In the genomic region with DNA sequence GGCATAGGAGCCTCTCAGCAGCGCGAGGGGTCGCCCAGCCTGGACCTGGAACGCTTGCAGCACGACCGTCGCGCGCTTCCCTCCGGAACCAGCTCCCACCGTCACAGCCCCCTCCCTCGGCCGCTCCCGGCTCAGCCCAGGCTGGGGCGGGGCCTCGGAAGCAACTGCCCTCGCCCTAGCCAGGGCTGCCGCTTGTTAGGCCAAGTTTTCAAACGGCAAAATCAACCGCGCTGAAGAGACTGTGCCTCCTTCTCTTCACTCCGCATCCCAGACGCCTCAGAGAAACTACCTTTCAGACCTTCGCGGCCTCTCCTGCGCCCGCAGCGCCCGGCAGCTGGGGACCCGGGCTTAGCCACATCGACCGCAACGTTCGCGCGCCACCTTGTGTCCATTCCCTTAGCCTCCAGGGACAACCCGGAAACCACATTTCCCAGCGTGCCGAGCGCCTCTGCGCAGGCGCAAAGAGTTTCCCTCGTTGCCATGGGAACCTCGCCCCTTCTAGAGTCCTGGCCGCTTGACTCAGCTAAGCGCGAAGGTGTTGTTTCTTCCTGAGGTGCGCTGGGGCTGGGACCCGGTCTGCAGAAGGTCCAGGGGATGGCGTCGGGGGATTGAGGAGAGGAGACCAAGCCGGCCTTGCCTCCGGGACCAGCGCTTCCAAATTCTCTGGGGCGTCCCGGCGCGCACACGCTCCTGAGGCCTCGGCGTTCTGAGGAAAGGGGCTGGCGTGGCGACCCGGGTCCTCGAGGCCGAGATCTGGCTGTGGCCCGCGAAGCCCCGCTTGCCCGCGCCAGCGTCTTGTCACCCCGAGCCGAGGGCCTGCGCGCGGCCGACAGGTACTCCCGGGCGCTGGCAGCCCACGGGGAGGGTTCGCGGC, we compare ENCODE assay signal across 8 cellular contexts. TPM values are rescaled to one million over a fixed set of nuclear protein-coding genes. Genes with fewer than 3 reads are reported as not detected.
DNase-seq lines count a peak whose midpoint lies in the region; ATAC-seq, FAIRE-seq and TF ChIP-seq lines count a peak whose summit lies in the region.

No MANE protein-coding gene starts in this region.

- in situ Hi-C loops in Caki2 (cut with HindIII; ENCODE audit: low pct_unique_long_range_greater_than_20kb, low sequenced_read_pairs), result no loop called here

- TF ChIP-seq RAD21 in H1 (IDR thresholded peaks at IDR 0.05 in 1 of 2, conservative IDR thresholded peaks at IDR 0.05 in 1 of 2; ENCODE audit: low read depth in 2 of 2, low read length in 2 of 2), result peak; percentile 93 to 95

- H3K27ac ChIP-seq in H1 (ENCODE audit: low read depth, low read length) (no peak overlapping the region), mesendoderm (ENCODE audit: low read depth, low read length) (peak overlapping the region; percentile 89)

- H3K79me1 ChIP-seq in H1 (ENCODE audit: low read depth, low read length), result no peaks in the 10 kb centered on the region
- H3K79me1 ChIP-seq in mesendoderm (ENCODE audit: low read length), result no peaks in the 10 kb centered on the region

- H3K36me3 ChIP-seq in H1 (ENCODE audit: control insufficient read depth in 2 of 4, insufficient read depth in 4 of 4, low read length in 3 of 4), result no peaks in the 10 kb centered on the region
- H3K36me3 ChIP-seq in mesendoderm (ENCODE audit: control insufficient read depth, insufficient read depth, low read length), result no peaks in the 10 kb centered on the region

- H2BK20ac ChIP-seq in H1 (ENCODE audit: low read length), result no peak overlapping the region

- H4K8ac ChIP-seq in H1 (ENCODE audit: extremely low read depth, insufficient read depth, low read length), result peak overlapping the region; percentile 81
- H4K8ac ChIP-seq in mesendoderm (ENCODE audit: low read depth, low read length), result no peak overlapping the region

- FAIRE-seq in H1 (lab: Jason Lieb, UNC), result no peak

- H2AK5ac ChIP-seq in H1 (ENCODE audit: low read depth, low read length) (no peak overlapping the region), mesendoderm (ENCODE audit: low read length) (no peak overlapping the region)

- peak overlapping the region; percentile 61; the same call in 1 of the 2 replicates for H2AFZ ChIP-seq in H1 (ENCODE audit: low read length)

- peaks cover 3% of the 10 kb centered on the region; the same call in 1 of the 2 replicates for H3K23me2 ChIP-seq in H1 (ENCODE audit: low read depth, low read length)

- no peak overlapping the region for H2BK15ac ChIP-seq in H1 (ENCODE audit: low read length)
- H2BK15ac ChIP-seq in mesendoderm (replicated peaks; ENCODE audit: low read depth), result no peak overlapping the region

- H4K91ac ChIP-seq in H1 (replicated peaks; ENCODE audit: insufficient read length, low read length), result peak overlapping the region; percentile 66

- POLR2A ChIA-PET in H1 (lab: Charles Lee; ENCODE audit: partially characterized antibody), result interaction anchor here (0.9 to 2.4 kb wide), 8 partner anchors 12 to 78 kb away, joined by 3 to 10 read pairs (median 7); a partner anchor contains a TSS

- no peak overlapping the region for H2BK12ac ChIP-seq in H1 (ENCODE audit: low read depth, low read length)

- 2% methylated on average over 76 of the region's 83 CpGs; no CpG with 5 or more reads in 1 of the 2 experiments for WGBS in H1 (ENCODE audit: extremely low coverage in 1 of 2, insufficient coverage in 1 of 2, insufficient read length in 1 of 2, insufficient replicate concordance in 2 of 2, low coverage in 1 of 2, low lambda C conversion rate in 2 of 2, missing lambda C conversion rate in 1 of 2), 2 experiments
- no CpG with 5 or more reads among the region's 83 CpGs for WGBS in mesendoderm (ENCODE audit: extremely low coverage, insufficient coverage, low lambda C conversion rate)

- H3K9ac ChIP-seq in H1 (replicated peaks in 1 of 4; ENCODE audit: extremely low read depth in 1 of 4, low read depth in 3 of 4, low read length in 3 of 4) (peak overlapping the region in 3 of 4 experiments; percentile 13 to 53 (median 29); a peak in 5 of 7 replicates), mesendoderm (ENCODE audit: low read length) (peak overlapping the region; percentile 89)

- peaks cover 0 to 3% (median 0%) of the 10 kb centered on the region in 4 experiments; a peak in 2 of 7 replicates for H3K4me1 ChIP-seq in H1 (replicated peaks in 1 of 4; ENCODE audit: control insufficient read depth in 3 of 4, insufficient read depth in 4 of 4, low read length in 3 of 4)
- peaks cover 2% of the 10 kb centered on the region for H3K4me1 ChIP-seq in mesendoderm (ENCODE audit: control insufficient read depth, low read depth, low read length)

- H2BK5ac ChIP-seq in H1 (ENCODE audit: low read depth, low read length) (no peak overlapping the region; the same call in 1 of the 2 replicates), mesendoderm (ENCODE audit: low read length) (peak overlapping the region; percentile 54)

- H2BK120ac ChIP-seq in H1 (replicated peaks; ENCODE audit: low read depth, low read length) (no peak overlapping the region), mesendoderm (ENCODE audit: low read depth, low read length) (peak overlapping the region; percentile 29)

- no peaks in the 10 kb centered on the region for H3K79me2 ChIP-seq in H1 (ENCODE audit: control insufficient read depth in 1 of 2, insufficient read depth in 2 of 2, low read length in 2 of 2)
- H3K79me2 ChIP-seq in mesendoderm (ENCODE audit: control insufficient read depth, insufficient read depth, low read length), result no peaks in the 10 kb centered on the region

- H3K23ac ChIP-seq in H1 (ENCODE audit: insufficient read length), result no peak overlapping the region
- H3K23ac ChIP-seq in mesendoderm (ENCODE audit: low read length), result no peak overlapping the region

- ATAC-seq in GM21360 (IDR thresholded peaks at IDR 0.05; ENCODE audit: unreplicated experiment), result peak; percentile 85

- peak; percentile 89 to 93 (median 92) for TF ChIP-seq CTCF in H1 (IDR thresholded peaks at IDR 0.05; ENCODE audit: control extremely low read depth in 1 of 3, insufficient read depth in 1 of 3, low read depth in 1 of 3, low read length in 3 of 3)

- H4K5ac ChIP-seq in H1 (ENCODE audit: insufficient read length, low read depth, low read length), result peak overlapping the region; percentile 65
- no peak overlapping the region for H4K5ac ChIP-seq in mesendoderm (ENCODE audit: low read length)

- H3K14ac ChIP-seq in H1 (ENCODE audit: insufficient read length), result no peak overlapping the region

- H3K9me3 ChIP-seq in H1 (ENCODE audit: insufficient read depth in 2 of 2, low read depth in 1 of 2, low read length in 1 of 2), result no peaks in the 10 kb centered on the region

- H3K18ac ChIP-seq in H1 (ENCODE audit: extremely low read depth, low read length), result peak overlapping the region; percentile 81
- H3K18ac ChIP-seq in mesendoderm (ENCODE audit: low read length), result peak overlapping the region; percentile 55

- DNase-seq in Caki2 (ENCODE audit: low read depth) (peak; percentile 92), HT1080 (ENCODE audit: low read depth) (peak; percentile 93), H1 (ENCODE audit: low read depth in 1 of 2, low spot score in 2 of 2) (peak; percentile 90 to 99), mesendoderm (peak; percentile 98)
- peak; percentile 97 for DNase-seq in NK-92 treated with Interleukin-12 subunit alpha and Interleukin-12 subunit beta, amount 100 ng/mL, for 24 hours (lab: John Stamatoyannopoulos, UW)
- DNase-seq in activated CD8-positive, alpha-beta memory T cell treated with anti-CD3 and anti-CD28 coated beads for 48 hours (ENCODE audit: low read depth in 2 of 3, low spot score in 2 of 3), result peak; percentile 97 to 99 (median 99)
- DNase-seq in stimulated activated CD8-positive, alpha-beta memory T cell treated with anti-CD3 and anti-CD28 coated beads, Interleukin-12 subunit alpha, Interleukin-12 subunit beta, amount 100 ng/mL, for 4 hours (ENCODE audit: low read depth), result peak; percentile 97

- H4K20me1 ChIP-seq in H1 (replicated peaks in 1 of 2; ENCODE audit: control insufficient read depth in 1 of 2, insufficient read depth in 2 of 2, low read length in 2 of 2), result peaks cover 0 to 2% of the 10 kb centered on the region in 2 experiments

- TF ChIP-seq POLR2A in H1 (IDR thresholded peaks at IDR 0.05; ENCODE audit: control extremely low read depth in 1 of 2, low read depth in 2 of 2, low read length in 2 of 2), result no peak; a peak in 2 of 3 replicates

- peak overlapping the region; percentile 68 to 86 for H3K4me2 ChIP-seq in H1 (ENCODE audit: insufficient read depth in 1 of 2, low read depth in 2 of 2, low read length in 2 of 2)
- H3K4me2 ChIP-seq in mesendoderm (ENCODE audit: low read length), result peak overlapping the region; percentile 83

- peaks cover 5 to 16% (median 11%) of the 10 kb centered on the region in 4 experiments; a peak in 6 of 7 replicates for H3K27me3 ChIP-seq in H1 (replicated peaks in 1 of 4; ENCODE audit: control insufficient read depth in 3 of 4, extremely low read depth in 1 of 4, insufficient read depth in 3 of 4, low read length in 3 of 4)
- H3K27me3 ChIP-seq in mesendoderm (ENCODE audit: insufficient read depth, low read length, poor library complexity), result peaks cover 5% of the 10 kb centered on the region

- H3K4ac ChIP-seq in H1 (replicated peaks; ENCODE audit: insufficient read length, low read depth, low read length) (no peak overlapping the region), mesendoderm (ENCODE audit: low read depth, low read length) (peak overlapping the region; percentile 66)

- H3K56ac ChIP-seq in H1 (replicated peaks; ENCODE audit: insufficient read length, low read depth, low read length) (peak overlapping the region; percentile 65), mesendoderm (ENCODE audit: low read length) (peak overlapping the region; percentile 96)

- H3K4me3 ChIP-seq in H1 (ENCODE audit: extremely low read depth in 1 of 4, insufficient read depth in 2 of 4, low read depth in 3 of 4, low read length in 4 of 4), result peak overlapping the region; percentile 41 to 89 (median 68)
- peak overlapping the region; percentile 66 for H3K4me3 ChIP-seq in mesendoderm (ENCODE audit: low read length)

- CTCF ChIA-PET in H1 (lab: Charles Lee; ENCODE audit: partially characterized antibody), result interaction anchor here (0.5 to 11.4 kb wide), 39 partner anchors 9 to 1026 kb away, joined by 3 to 186 read pairs (median 4); a partner anchor contains a TSS

- no peak for TF ChIP-seq EP300 in H1 (IDR thresholded peaks at IDR 0.05; ENCODE audit: borderline replicate concordance in 1 of 2, low read depth in 2 of 2, low read length in 2 of 2)

RNA-seq across cellular contexts. Expression of a gene that starts 14.3 kb away (rescaled TPM):
- total RNA-seq in Caki2 (2014; rRNA removed; shearing (Covaris generic); ENCODE audit: low replicate concordance), result 16.3 and 50.6 TPM in 2 replicates
- total RNA-seq in HT1080 (2014; rRNA removed; shearing (Covaris generic)), result 2.2 and 2.9 TPM in 2 replicates
- 10.4 and 11.7 TPM in 2 replicates for polyA plus RNA-seq in HT1080 (2015; cell fraction: cytosol; rRNA removed)
- polyA plus RNA-seq in HT1080 (2015; cell fraction: nucleus; rRNA removed), result 40.8 and 46.7 TPM in 2 replicates
- total RNA-seq in H1 (2021; fragmentation: NEBNext Ultra II Directional; extraction: Animal tissue kit (Norgen Biotek cat#: 25700)), result 19.8 and 23.6 TPM in 2 replicates
- 16.9 and 23.6 TPM in 2 replicates for polyA plus RNA-seq in H1 (2011; rRNA removed)
- 19.8 TPM for polyA plus RNA-seq in H1 (2011; cell fraction: cytosol; rRNA removed)
- 80.6 TPM for polyA plus RNA-seq in H1 (2011; cell fraction: nucleus; rRNA removed)
- polyA plus RNA-seq in H1 (2012, experiment 1 of 2), result 23.8 to 38.6 TPM (median 31.8 TPM) in 4 replicates
- polyA plus RNA-seq in H1 (2012, experiment 2 of 2), result 16.9 TPM
- polyA plus RNA-seq in H1 (2013, experiment 1 of 2), result 49.3 TPM
- 53.9 TPM for polyA plus RNA-seq in H1 (2013, experiment 2 of 2)
- 6.9 and 9.6 TPM in 2 replicates for polyA minus RNA-seq in H1 (2011; rRNA and poly(A)+ RNA removed)
- 12.3 TPM for polyA minus RNA-seq in H1 (2011; cell fraction: cytosol; rRNA and poly(A)+ RNA removed)
- 14.5 TPM for polyA minus RNA-seq in H1 (2011; cell fraction: nucleus; rRNA and poly(A)+ RNA removed)
- 27.4 TPM for polyA plus RNA-seq in mesendoderm (2013, experiment 1 of 2)
- 28.5 TPM for polyA plus RNA-seq in mesendoderm (2013, experiment 2 of 2)

RNA-seq across cellular contexts. Expression of a gene that starts 28.5 kb away (rescaled TPM):
- total RNA-seq in Caki2 (2014; rRNA removed; shearing (Covaris generic); ENCODE audit: low replicate concordance), result 11.7 and 22.5 TPM in 2 replicates
- total RNA-seq in HT1080 (2014; rRNA removed; shearing (Covaris generic)), result 26.5 and 27.6 TPM in 2 replicates
- 16.5 and 19.1 TPM in 2 replicates for polyA plus RNA-seq in HT1080 (2015; cell fraction: cytosol; rRNA removed)
- polyA plus RNA-seq in HT1080 (2015; cell fraction: nucleus; rRNA removed), result 62.5 and 64.1 TPM in 2 replicates
- 24.9 and 29.2 TPM in 2 replicates for total RNA-seq in H1 (2021; fragmentation: NEBNext Ultra II Directional; extraction: Animal tissue kit (Norgen Biotek cat#: 25700))
- 26.5 and 35.5 TPM in 2 replicates for polyA plus RNA-seq in H1 (2011; rRNA removed)
- polyA plus RNA-seq in H1 (2011; cell fraction: cytosol; rRNA removed), result 30.2 TPM
- 98.7 TPM for polyA plus RNA-seq in H1 (2011; cell fraction: nucleus; rRNA removed)
- polyA plus RNA-seq in H1 (2012, experiment 1 of 2), result 21.2 to 24.2 TPM (median 22.8 TPM) in 4 replicates
- polyA plus RNA-seq in H1 (2012, experiment 2 of 2), result 16.4 TPM
- 18.6 TPM for polyA plus RNA-seq in H1 (2013, experiment 1 of 2)
- 19.3 TPM for polyA plus RNA-seq in H1 (2013, experiment 2 of 2)
- 10.0 and 14.3 TPM in 2 replicates for polyA minus RNA-seq in H1 (2011; rRNA and poly(A)+ RNA removed)
- 10.9 TPM for polyA minus RNA-seq in H1 (2011; cell fraction: cytosol; rRNA and poly(A)+ RNA removed)
- polyA minus RNA-seq in H1 (2011; cell fraction: nucleus; rRNA and poly(A)+ RNA removed), result 36.1 TPM
- polyA plus RNA-seq in mesendoderm (2013, experiment 1 of 2), result 11.0 TPM
- polyA plus RNA-seq in mesendoderm (2013, experiment 2 of 2), result 12.5 TPM

RNA-seq across cellular contexts. Expression of a gene that starts 35.7 kb away (rescaled TPM):
- total RNA-seq in Caki2 (2014; rRNA removed; shearing (Covaris generic); ENCODE audit: low replicate concordance), result 26.7 and 38.5 TPM in 2 replicates
- total RNA-seq in HT1080 (2014; rRNA removed; shearing (Covaris generic)), result 34.5 and 39.4 TPM in 2 replicates
- 145 and 162 TPM in 2 replicates for polyA plus RNA-seq in HT1080 (2015; cell fraction: cytosol; rRNA removed)
- polyA plus RNA-seq in HT1080 (2015; cell fraction: nucleus; rRNA removed), result 117 and 132 TPM in 2 replicates
- total RNA-seq in H1 (2021; fragmentation: NEBNext Ultra II Directional; extraction: Animal tissue kit (Norgen Biotek cat#: 25700)), result 18.5 and 21.2 TPM in 2 replicates
- 46.7 and 72.0 TPM in 2 replicates for polyA plus RNA-seq in H1 (2011; rRNA removed)
- polyA plus RNA-seq in H1 (2011; cell fraction: cytosol; rRNA removed), result 40.6 TPM
- 35.3 TPM for polyA plus RNA-seq in H1 (2011; cell fraction: nucleus; rRNA removed)
- polyA plus RNA-seq in H1 (2012, experiment 1 of 2), result 18.8 to 31.5 TPM (median 27.6 TPM) in 4 replicates
- polyA plus RNA-seq in H1 (2012, experiment 2 of 2), result 33.8 TPM
- 25.0 TPM for polyA plus RNA-seq in H1 (2013, experiment 1 of 2)
- polyA plus RNA-seq in H1 (2013, experiment 2 of 2), result 25.1 TPM
- polyA minus RNA-seq in H1 (2011; rRNA and poly(A)+ RNA removed), result 6.8 and 7.2 TPM in 2 replicates
- polyA minus RNA-seq in H1 (2011; cell fraction: cytosol; rRNA and poly(A)+ RNA removed), result 12.2 TPM
- 11.0 TPM for polyA minus RNA-seq in H1 (2011; cell fraction: nucleus; rRNA and poly(A)+ RNA removed)
- polyA plus RNA-seq in mesendoderm (2013, experiment 1 of 2), result 16.0 TPM
- polyA plus RNA-seq in mesendoderm (2013, experiment 2 of 2), result 16.4 TPM

RNA-seq across cellular contexts. Expression of a gene that starts 51.3 kb away (rescaled TPM):
- total RNA-seq in Caki2 (2014; rRNA removed; shearing (Covaris generic); ENCODE audit: low replicate concordance), result 31.7 and 37.1 TPM in 2 replicates
- total RNA-seq in HT1080 (2014; rRNA removed; shearing (Covaris generic)), result 42.6 and 51.5 TPM in 2 replicates
- 47.7 and 55.9 TPM in 2 replicates for polyA plus RNA-seq in HT1080 (2015; cell fraction: cytosol; rRNA removed)
- polyA plus RNA-seq in HT1080 (2015; cell fraction: nucleus; rRNA removed), result 65.4 and 67.2 TPM in 2 replicates
- total RNA-seq in H1 (2021; fragmentation: NEBNext Ultra II Directional; extraction: Animal tissue kit (Norgen Biotek cat#: 25700)), result 47.3 and 51.4 TPM in 2 replicates
- polyA plus RNA-seq in H1 (2011; rRNA removed), result 49.7 and 67.8 TPM in 2 replicates
- 45.7 TPM for polyA plus RNA-seq in H1 (2011; cell fraction: cytosol; rRNA removed)
- polyA plus RNA-seq in H1 (2011; cell fraction: nucleus; rRNA removed), result 154 TPM
- 40.2 to 61.0 TPM (median 51.5 TPM) in 4 replicates for polyA plus RNA-seq in H1 (2012, experiment 1 of 2)
- 42.4 TPM for polyA plus RNA-seq in H1 (2012, experiment 2 of 2)
- 24.9 TPM for polyA plus RNA-seq in H1 (2013, experiment 1 of 2)
- polyA plus RNA-seq in H1 (2013, experiment 2 of 2), result 26.2 TPM
- 27.8 and 44.3 TPM in 2 replicates for polyA minus RNA-seq in H1 (2011; rRNA and poly(A)+ RNA removed)
- polyA minus RNA-seq in H1 (2011; cell fraction: cytosol; rRNA and poly(A)+ RNA removed), result 37.5 TPM
- polyA minus RNA-seq in H1 (2011; cell fraction: nucleus; rRNA and poly(A)+ RNA removed), result 57.3 TPM
- polyA plus RNA-seq in mesendoderm (2013, experiment 1 of 2), result 30.4 TPM
- 30.6 TPM for polyA plus RNA-seq in mesendoderm (2013, experiment 2 of 2)

RNA-seq across cellular contexts. Expression of a gene that starts 55.8 kb away (rescaled TPM):
- total RNA-seq in Caki2 (2014; rRNA removed; shearing (Covaris generic); ENCODE audit: low replicate concordance), result 6.5 and 13.4 TPM in 2 replicates
- 7.5 and 9.3 TPM in 2 replicates for total RNA-seq in HT1080 (2014; rRNA removed; shearing (Covaris generic))
- polyA plus RNA-seq in HT1080 (2015; cell fraction: cytosol; rRNA removed), result 11.7 and 14.8 TPM in 2 replicates
- 16.7 and 20.7 TPM in 2 replicates for polyA plus RNA-seq in HT1080 (2015; cell fraction: nucleus; rRNA removed)
- total RNA-seq in H1 (2021; fragmentation: NEBNext Ultra II Directional; extraction: Animal tissue kit (Norgen Biotek cat#: 25700)), result 0.32 and 0.57 TPM in 2 replicates
- 1.2 and 2.6 TPM in 2 replicates for polyA plus RNA-seq in H1 (2011; rRNA removed)
- polyA plus RNA-seq in H1 (2011; cell fraction: cytosol; rRNA removed), result 1.0 TPM
- polyA plus RNA-seq in H1 (2011; cell fraction: nucleus; rRNA removed), result 2.7 TPM
- 0.81 to 1.2 TPM (median 1.0 TPM) in 4 replicates for polyA plus RNA-seq in H1 (2012, experiment 1 of 2)
- polyA plus RNA-seq in H1 (2012, experiment 2 of 2), result 0.81 TPM
- 0.95 TPM for polyA plus RNA-seq in H1 (2013, experiment 1 of 2)
- polyA plus RNA-seq in H1 (2013, experiment 2 of 2), result 0.66 TPM
- polyA minus RNA-seq in H1 (2011; rRNA and poly(A)+ RNA removed), result 0.54 TPM in 2 replicates
- polyA minus RNA-seq in H1 (2011; cell fraction: cytosol; rRNA and poly(A)+ RNA removed), result not detected
- polyA minus RNA-seq in H1 (2011; cell fraction: nucleus; rRNA and poly(A)+ RNA removed), result 0.40 TPM
- 1.3 TPM for polyA plus RNA-seq in mesendoderm (2013, experiment 1 of 2)
- 1.2 TPM for polyA plus RNA-seq in mesendoderm (2013, experiment 2 of 2)
